In genomic region chr17:78314683-78315354, GRCh38 we compare ENCODE assay signal across 7 cellular contexts. TPM values are rescaled to one million over a fixed set of nuclear protein-coding genes. Genes with fewer than 3 reads are reported as not detected.
DNase-seq lines count a peak whose midpoint lies in the region; ATAC-seq and TF ChIP-seq lines count a peak whose summit lies in the region.

No MANE protein-coding gene starts in this region.

- TF ChIP-seq CTCF in HEK293 (tag by site-specific recombination; IDR thresholded peaks at IDR 0.05) (no peak), activated B cell treated with CpG ODN at 0.5 μM for 24 hours (IDR thresholded peaks at IDR 0.05) (no peak), fibroblast of villous mesenchyme (IDR thresholded peaks at IDR 0.05; ENCODE audit: insufficient read depth, low read depth, low read length) (peak; percentile 7)

- peaks cover 46% of the 10 kb centered on the region for H3K4me1 Mint-ChIP-seq in activated B cell treated with CpG ODN at 0.5 μM for 24 hours

- H3K36me3 Mint-ChIP-seq in activated B cell treated with CpG ODN at 0.5 μM for 24 hours (ENCODE audit: low read depth), result no peaks in the 10 kb centered on the region

- no peaks in the 10 kb centered on the region for H3K9me3 Mint-ChIP-seq in activated B cell treated with CpG ODN at 0.5 μM for 24 hours

- peaks cover 6% of the 10 kb centered on the region for H3K27me3 Mint-ChIP-seq in activated B cell treated with CpG ODN at 0.5 μM for 24 hours

- H3K27ac Mint-ChIP-seq in activated B cell treated with CpG ODN at 0.5 μM for 24 hours, result peak overlapping the region; percentile 41

- peaks cover 28% of the 10 kb centered on the region for H3K4me1 ChIP-seq in HEK293 (ENCODE audit: control insufficient read depth, insufficient read depth, low read length)

- peak overlapping the region; percentile 78; the same call in 1 of the 2 replicates for H3K27ac ChIP-seq in HEK293 (ENCODE audit: extremely low read depth, low read depth, low read length)

- H3K4me3 Mint-ChIP-seq in activated B cell treated with CpG ODN at 0.5 μM for 24 hours, result peak overlapping the region; percentile 66

- intact Hi-C loops in activated B cell treated with CpG ODN at 0.5 μM for 24 hours (cut with micrococcal nuclease), result loop anchor here (1.0 to 2.0 kb wide), 3 partner anchors 22 to 45 kb away; partner anchors contain the start of gene SOCS3

- H3K4me3 ChIP-seq in HEK293 (ENCODE audit: low read depth, low read length) (no peak overlapping the region), fibroblast of villous mesenchyme (ENCODE audit: low read depth, low read length) (no peak overlapping the region)

- CTCF ChIA-PET in HEK293 (lab: Yijun Ruan, JAX), result interaction anchor here (0.6 to 1.7 kb wide), 8 partner anchors 19 to 108 kb away, joined by 3 to 6 read pairs (median 3); no protein-coding TSS in a partner anchor
- CTCF ChIA-PET in activated B cell treated with CpG ODN at 0.5 μM for 24 hours (lab: Charles Lee), result interaction anchor here (0.8 to 1.7 kb wide), 2 partner anchors 46 kb away, joined by 3 to 6 read pairs; no protein-coding TSS in a partner anchor

- no peaks in the 10 kb centered on the region for H3K36me3 ChIP-seq in HEK293 (ENCODE audit: control insufficient read depth in 2 of 2, insufficient read depth in 1 of 2, low read length in 2 of 2)

- no peaks in the 10 kb centered on the region for H3K9me3 ChIP-seq in HEK293 (ENCODE audit: control insufficient read depth, insufficient read depth, low read depth, low read length)

- ATAC-seq in activated B cell treated with CpG ODN at 0.5 μM for 24 hours (ENCODE audit: low read depth), result no peak
- no peak for ATAC-seq in HG02938 (IDR thresholded peaks at IDR 0.05; ENCODE audit: unreplicated experiment)
- ATAC-seq in HG03521 (IDR thresholded peaks at IDR 0.05; ENCODE audit: unreplicated experiment), result no peak

- POLR2A ChIA-PET in HEK293 (lab: Yijun Ruan, JAX) (interaction anchor here (0.6 to 2.3 kb wide), 16 partner anchors 10 to 695 kb away, joined by 3 to 12 read pairs (median 4); partner anchors contain the start of genes CANT1, SOCS3 and TK1), activated B cell treated with CpG ODN at 0.5 μM for 24 hours (lab: Charles Lee) (interaction anchor here (0.6 to 3.6 kb wide), 10 partner anchors 10 to 67 kb away, joined by 3 to 21 read pairs (median 5); partner anchors contain the start of gene SOCS3)

- DNase-seq in activated B cell treated with CpG ODN at 0.5 μM for 24 hours (no peak), fibroblast of villous mesenchyme (ENCODE audit: low read depth) (no peak), NCI-H2227 treated with DMSO at 0.1 percent for 48 hours (lab: John Stamatoyannopoulos, UW) (no peak)
- DNase-seq in stimulated activated CD8-positive, alpha-beta memory T cell treated with anti-CD3 and anti-CD28 coated beads, Interleukin-4, amount 100 ng/mL, for 48 hours, result peak; percentile 52

TF ChIP-seq in HEK293, 187 proteins besides CTCF, POLR2A, EP300 and RAD21:
- TF ChIP-seq ZNF426 (tag by site-specific recombination; IDR thresholded peaks at IDR 0.05) (no peak), ZNF449 (tag by site-specific recombination; IDR thresholded peaks at IDR 0.05) (no peak), ZNF623 (tag by site-specific recombination; IDR thresholded peaks at IDR 0.05) (no peak), ZNF610 (tag by site-specific recombination; IDR thresholded peaks at IDR 0.05; ENCODE audit: borderline replicate concordance) (0 out of 2 replicates have a peak, but pooled peaks have one; percentile 8), ZNF223 (tag by site-specific recombination; IDR thresholded peaks at IDR 0.05) (no peak), OSR2 (tag by site-specific recombination; IDR thresholded peaks at IDR 0.05) (no peak), PRDM4 (tag by site-specific recombination; IDR thresholded peaks at IDR 0.05) (no peak)

RNA-seq across cellular contexts. Expression of gene SOCS3, which starts 45.1 kb away (rescaled TPM):
- total RNA-seq in activated B cell treated with CpG ODN at 0.5 μM for 24 hours, result 79.9 and 80.9 TPM in 2 replicates
- total RNA-seq in fibroblast of villous mesenchyme, result 59.6 and 70.0 TPM in 2 replicates
